In genomic region chr21:46634427-46634826, GRCh38 we compare ENCODE assay signal across 8 cellular contexts. TPM values are rescaled to one million over a fixed set of nuclear protein-coding genes. Genes with fewer than 3 reads are reported as not detected.
DNase-seq lines count a peak whose midpoint lies in the region; ATAC-seq and TF ChIP-seq lines count a peak whose summit lies in the region.

No MANE protein-coding gene starts in this region.

- H3K4me2 ChIP-seq in SK-N-SH = peak overlapping the region; percentile 88

- ATAC-seq in SK-N-SH treated with all-trans-retinoic acid at 6 μM for 48 hours = no peak

- H3K4me3 ChIP-seq in SK-N-SH (ENCODE audit: low read depth in 2 of 2, low read length in 1 of 2) = peak overlapping the region; percentile 81 to 89
- peak overlapping the region; percentile 98 for H3K4me3 ChIP-seq in iPS-20b (ENCODE audit: low read length)
- peak overlapping the region; percentile 78 to 94 (median 84) for H3K4me3 ChIP-seq in stomach

- H3K9ac ChIP-seq in SK-N-SH = peak overlapping the region; percentile 88
- peak overlapping the region; percentile 89; the same call in 1 of the 2 replicates for H3K9ac ChIP-seq in iPS-20b (ENCODE audit: low read depth, low read length)

- TF ChIP-seq RAD21 in SK-N-SH (IDR thresholded peaks at IDR 0.05; ENCODE audit: low read length) = no peak

- H3K27me3 Mint-ChIP-seq in activated CD4-positive, alpha-beta memory T cell treated with anti-CD3 and anti-CD28 coated beads, Interleukin-2, amount 10 ng/mL, durations not matched to agents 7 days and 5 days = peaks cover 4% of the 10 kb centered on the region

- peaks cover 50% of the 10 kb centered on the region for H3K4me1 Mint-ChIP-seq in activated CD4-positive, alpha-beta memory T cell treated with anti-CD3 and anti-CD28 coated beads, Interleukin-2, amount 10 ng/mL, durations not matched to agents 7 days and 5 days

- H3K9me3 ChIP-seq in SK-N-SH (no peaks in the 10 kb centered on the region), iPS-20b (ENCODE audit: insufficient read depth, low read depth, low read length) (no peaks in the 10 kb centered on the region), stomach (no peaks in the 10 kb centered on the region)

- H4K20me1 ChIP-seq in SK-N-SH (ENCODE audit: insufficient read depth) = peaks cover 20% of the 10 kb centered on the region

- DNase-seq in SK-N-SH (no peak), stomach (no peak), GM19240 (ENCODE audit: insufficient read length, low spot score) (no peak), GM10248 (ENCODE audit: extremely low spot score) (no peak), NOMO-1 treated with DMSO at 0.1 percent for 48 hours (lab: John Stamatoyannopoulos, UW; ENCODE audit: unreplicated experiment) (no peak)
- no peak for DNase-seq in activated CD4-positive, alpha-beta memory T cell treated with anti-CD3 and anti-CD28 coated beads, Interleukin-2, amount 10 ng/mL, durations not matched to agents 7 days and 5 days

- CTCF ChIA-PET in SK-N-SH (lab: Yijun Ruan, JAX) (no interaction called here), GM10248 (lab: Yijun Ruan, JAX) (interaction anchor here (1.0 to 2.0 kb wide), 8 partner anchors 8 to 491 kb away, joined by 3 to 7 read pairs (median 4); no protein-coding TSS in a partner anchor)
- CTCF ChIA-PET in activated CD4-positive, alpha-beta memory T cell treated with anti-CD3 and anti-CD28 coated beads, Interleukin-2, amount 10 ng/mL, durations not matched to agents 7 days and 5 days (lab: Charles Lee) = interaction anchor here (0.6 to 1.4 kb wide), 3 partner anchors 14 to 177 kb away, joined by 3 to 4 read pairs (median 3); no protein-coding TSS in a partner anchor

- peak overlapping the region; percentile 90 to 95 for H3K27ac ChIP-seq in SK-N-SH (ENCODE audit: low read depth in 2 of 2, low read length in 1 of 2)
- peak overlapping the region; percentile 22 for H3K27ac ChIP-seq in iPS-20b (ENCODE audit: low read length)
- H3K27ac ChIP-seq in stomach = peak overlapping the region; percentile 92 to 99 (median 98)

- H3F3A ChIP-seq in SK-N-SH (replicated peaks; ENCODE audit: insufficient read depth) = peaks cover 20% of the 10 kb centered on the region

- POLR2A ChIA-PET in SK-N-SH (lab: Yijun Ruan, JAX) (interaction anchor here (0.6 kb wide), 1 partner anchor 376 kb away, joined by 3 read pairs; no protein-coding TSS in a partner anchor), GM10248 (lab: Yijun Ruan, JAX) (no interaction called here)
- POLR2A ChIA-PET in activated CD4-positive, alpha-beta memory T cell treated with anti-CD3 and anti-CD28 coated beads, Interleukin-2, amount 10 ng/mL, durations not matched to agents 7 days and 5 days (lab: Charles Lee) = interaction anchor here (0.6 to 5.4 kb wide), 13 partner anchors 10 to 491 kb away, joined by 3 to 52 read pairs (median 14); partner anchors contain the start of genes DIP2A and S100B

- no peak for TF ChIP-seq CTCF in SK-N-SH (IDR thresholded peaks at IDR 0.05)
- no peak for TF ChIP-seq CTCF in stomach (IDR thresholded peaks at IDR 0.05)
- no peak for TF ChIP-seq CTCF in GM10248 (IDR thresholded peaks at IDR 0.05; ENCODE audit: control extremely low read depth, extremely low read depth, low read depth, missing control alignments)

- H3K36me3 ChIP-seq in SK-N-SH (replicated peaks in 1 of 2; ENCODE audit: control insufficient read depth in 1 of 2, insufficient read depth in 2 of 2, low read length in 1 of 2) = peaks cover 18% of the 10 kb centered on the region in 2 experiments
- H3K36me3 ChIP-seq in iPS-20b (ENCODE audit: insufficient read depth, low read depth, low read length) = peaks cover 18% of the 10 kb centered on the region
- peaks cover 0 to 5% (median 0%) of the 10 kb centered on the region in 4 donors for H3K36me3 ChIP-seq in stomach

- intact Hi-C loops in stomach (cut with DNase I; ENCODE audit: low total_unique reads) = no loop called here

- no peak for TF ChIP-seq EP300 in SK-N-SH (IDR thresholded peaks at IDR 0.05; ENCODE audit: borderline replicate concordance in 1 of 2, low read depth in 1 of 2, low read length in 1 of 2)
- TF ChIP-seq EP300 in stomach (IDR thresholded peaks at IDR 0.05) = no peak

- TF ChIP-seq POLR2A in stomach (IDR thresholded peaks at IDR 0.05) = no peak

- peaks cover 9 to 22% of the 10 kb centered on the region in 2 experiments; a peak in 2 of 4 replicates for H3K4me1 ChIP-seq in SK-N-SH (ENCODE audit: control insufficient read depth in 1 of 2, insufficient read depth in 2 of 2, low read depth in 1 of 2, low read length in 1 of 2)
- peaks cover 2% of the 10 kb centered on the region; the same call in 1 of the 2 replicates for H3K4me1 ChIP-seq in iPS-20b (ENCODE audit: insufficient read depth, low read length)
- H3K4me1 ChIP-seq in stomach = peaks cover 21 to 46% (median 35%) of the 10 kb centered on the region in 4 donors

- H3K27ac Mint-ChIP-seq in activated CD4-positive, alpha-beta memory T cell treated with anti-CD3 and anti-CD28 coated beads, Interleukin-2, amount 10 ng/mL, durations not matched to agents 7 days and 5 days = peak overlapping the region; percentile 83

- WGBS in SK-N-SH (ENCODE audit: low lambda C conversion rate) = 93% methylated on average over 8 of the region's 8 CpGs
- 80 to 88% (median 83%) methylated on average over 8 of the region's 8 CpGs for WGBS in stomach, 5 donors

- peaks cover 2% of the 10 kb centered on the region for H3K9me3 Mint-ChIP-seq in activated CD4-positive, alpha-beta memory T cell treated with anti-CD3 and anti-CD28 coated beads, Interleukin-2, amount 10 ng/mL, durations not matched to agents 7 days and 5 days

- H3K9me2 ChIP-seq in SK-N-SH = no peaks in the 10 kb centered on the region

- H3K36me3 Mint-ChIP-seq in activated CD4-positive, alpha-beta memory T cell treated with anti-CD3 and anti-CD28 coated beads, Interleukin-2, amount 10 ng/mL, durations not matched to agents 7 days and 5 days (ENCODE audit: low read depth) = peaks cover 26% of the 10 kb centered on the region

- H3K27me3 ChIP-seq in SK-N-SH (ENCODE audit: insufficient read depth) = no peaks in the 10 kb centered on the region
- no peaks in the 10 kb centered on the region for H3K27me3 ChIP-seq in iPS-20b (ENCODE audit: insufficient read depth, low read length)
- no peaks in the 10 kb centered on the region for H3K27me3 ChIP-seq in stomach

- H2AFZ ChIP-seq in SK-N-SH (ENCODE audit: low read depth) = peak overlapping the region; percentile 97

- peaks cover 39% of the 10 kb centered on the region for H3K79me2 ChIP-seq in SK-N-SH (ENCODE audit: insufficient read depth)

- peak overlapping the region; percentile 89 for H3K4me3 Mint-ChIP-seq in activated CD4-positive, alpha-beta memory T cell treated with anti-CD3 and anti-CD28 coated beads, Interleukin-2, amount 10 ng/mL, durations not matched to agents 7 days and 5 days

TF ChIP-seq in SK-N-SH, 30 proteins besides CTCF, POLR2A, EP300 and RAD21:
- TF ChIP-seq TAF1 (IDR thresholded peaks at IDR 0.05; ENCODE audit: borderline replicate concordance, low read depth, low read length) (no peak), YY1 (IDR thresholded peaks at IDR 0.05; ENCODE audit: low read depth) (no peak), PBX3 (IDR thresholded peaks at IDR 0.05) (no peak), RFX5 (IDR thresholded peaks at IDR 0.05; ENCODE audit: low read length) (no peak)

TF ChIP-seq in SK-N-SH treated with all-trans-retinoic acid at 6 μM for 48 hours, 23 proteins besides CTCF, POLR2A, EP300 and RAD21:
- TF ChIP-seq CSRNP3 (CRISPR knock-in tag; IDR thresholded peaks at IDR 0.05) = no peak
- no peak for TF ChIP-seq RARB (CRISPR knock-in tag; IDR thresholded peaks at IDR 0.05)
- no peak for TF ChIP-seq ZNF8 (CRISPR knock-in tag; IDR thresholded peaks at IDR 0.05)
- no peak for TF ChIP-seq ZFP3 (CRISPR knock-in tag; IDR thresholded peaks at IDR 0.05)
- TF ChIP-seq SNAI2 (CRISPR knock-in tag; IDR thresholded peaks at IDR 0.05) = no peak
- TF ChIP-seq ARNTL (CRISPR knock-in tag; IDR thresholded peaks at IDR 0.05; ENCODE audit: borderline replicate concordance, low read depth) = no peak
- no peak for TF ChIP-seq ZFP30 (CRISPR knock-in tag; IDR thresholded peaks at IDR 0.05)
- TF ChIP-seq OSR1 (CRISPR knock-in tag; IDR thresholded peaks at IDR 0.05) = no peak

RNA-seq across cellular contexts. Expression of gene PRMT2, which starts 1.0 kb away (rescaled TPM):
- polyA plus RNA-seq in SK-N-SH (2012; rRNA removed) = 274 and 278 TPM in 2 replicates
- polyA plus RNA-seq in SK-N-SH (2012; cell fraction: cytosol; rRNA removed) = 224 and 249 TPM in 2 replicates
- polyA plus RNA-seq in SK-N-SH (2012; cell fraction: nucleus; rRNA removed) = 250 and 278 TPM in 2 replicates
- total RNA-seq in activated CD4-positive, alpha-beta memory T cell treated with anti-CD3 and anti-CD28 coated beads, Interleukin-2, amount 10 ng/mL, durations not matched to agents 7 days and 5 days = 100 to 1,000 TPM in 1 of 2 experiments, 10 to 100 TPM in 1; 97.3 to 102 TPM
- 10 to 100 TPM; 18.7 to 85.0 (median 48.8) TPM for total RNA-seq in stomach
- polyA plus RNA-seq in stomach = 10 to 100 TPM; 63.8 to 75.5 (median 63.9) TPM

RNA-seq across cellular contexts. Expression of gene S100B, which starts 29.5 kb away (rescaled TPM):
- polyA plus RNA-seq in SK-N-SH (2012; rRNA removed) = 0.12 and 0.24 TPM in 2 replicates
- polyA plus RNA-seq in SK-N-SH (2012; cell fraction: cytosol; rRNA removed) = 0.62 and 0.72 TPM in 2 replicates
- not detected in 2 replicates for polyA plus RNA-seq in SK-N-SH (2012; cell fraction: nucleus; rRNA removed)
- not detected for total RNA-seq in activated CD4-positive, alpha-beta memory T cell treated with anti-CD3 and anti-CD28 coated beads, Interleukin-2, amount 10 ng/mL, durations not matched to agents 7 days and 5 days
- 10 to 100 TPM in 1 of 5 donors, 1 to 10 TPM in 3, not detected in 1; 1.8 to 18.4 (median 6.2) TPM for total RNA-seq in stomach
- 10 to 100 TPM in 1 of 3 donors, 1 to 10 TPM in 2; 7.0 to 13.7 (median 9.1) TPM for polyA plus RNA-seq in stomach

Comparison
In these comparisons a context has a peak if more than half of its experiments do, and no peak if none do; other contexts are left out.
1. H3K27ac ChIP-seq: peak in every context shown above with its lines; median percentile 98 in stomach; 92 in SK-N-SH; 22 in iPS-20b.